ENCODE assay signal across 19 cellular contexts in the genomic region with DNA sequence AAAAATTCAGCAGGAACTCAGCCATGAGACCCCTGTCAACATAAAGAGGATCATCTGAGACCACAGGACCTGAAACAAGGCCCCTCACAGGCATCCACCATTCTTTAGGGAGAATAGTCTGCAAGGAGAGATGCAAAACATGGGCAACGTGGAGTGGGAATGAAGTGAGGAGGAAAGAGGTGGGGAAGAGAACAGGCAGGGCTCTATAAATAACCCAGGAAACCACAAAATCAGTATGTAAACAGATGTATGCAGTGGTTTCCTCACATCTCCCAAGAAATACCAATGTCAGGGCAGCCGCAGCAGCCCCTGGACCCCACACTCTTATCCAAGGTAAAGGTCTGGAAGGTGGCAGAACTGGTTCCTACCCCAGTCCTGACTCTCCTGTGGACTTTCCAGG.
DNase-seq lines count a peak whose midpoint lies in the region; ATAC-seq, FAIRE-seq and TF ChIP-seq lines count a peak whose summit lies in the region.
"Had no signal": no experiment of that assay in that cellular context is flagged by ENCODE, and none has a peak within 500 bp of the region (broad histone marks: within the 10 kb centered on the region; RNA-seq: fewer than 3 reads in every experiment).

No MANE protein-coding gene starts in this region.

- no peak overlapping the region for H2BK15ac ChIP-seq in IMR-90 (ENCODE audit: low read depth, low read length)

- no peak overlapping the region for H3K4me3 Mint-ChIP-seq in astrocyte (ENCODE audit: unreplicated experiment)
- H3K4me3 Mint-ChIP-seq: CD4-positive, CD25-positive, alpha-beta regulatory T cell had no signal

- no CpG with 5 or more reads among the region's 2 CpGs for WGBS in IMR-90 (ENCODE audit: extremely low coverage in 2 of 2, insufficient read length in 1 of 2), 2 experiments

- H3K4me3 ChIP-seq in IMR-90 (ENCODE audit: insufficient read depth, low read depth, low read length) = no peak overlapping the region
- H3K4me3 ChIP-seq in astrocyte (ENCODE audit: insufficient read depth, low read depth, low read length) = no peak overlapping the region
- H3K4me3 ChIP-seq: A549 had no signal

- no peak for TF ChIP-seq POLR2A in IMR-90 (IDR thresholded peaks at IDR 0.05; ENCODE audit: low read depth, low read length)

- H3K9me3 ChIP-seq in IMR-90 (ENCODE audit: control insufficient read depth, insufficient read depth, low read length) (no peaks in the 10 kb centered on the region), astrocyte (ENCODE audit: insufficient read depth, low read depth, low read length) (no peaks in the 10 kb centered on the region)
- H3K9me3 ChIP-seq: A549 had no signal

- H3K36me3 ChIP-seq in IMR-90 (ENCODE audit: control insufficient read depth, insufficient read depth, low read length) = no peaks in the 10 kb centered on the region
- no peaks in the 10 kb centered on the region for H3K36me3 ChIP-seq in astrocyte (ENCODE audit: insufficient read depth, low read length)

- H2BK20ac ChIP-seq in IMR-90 (ENCODE audit: low read depth, low read length) = peak overlapping the region; percentile 42

- no peaks in the 10 kb centered on the region for H3K79me1 ChIP-seq in IMR-90 (ENCODE audit: low read depth in 1 of 2, low read length in 2 of 2)

- H2BK120ac ChIP-seq in IMR-90 (ENCODE audit: low read depth, low read length) = no peak overlapping the region

- TF ChIP-seq CTCF in IMR-90 (conservative IDR thresholded peaks at IDR 0.05; ENCODE audit: low read depth, low read length) (no peak), astrocyte (IDR thresholded peaks at IDR 0.05; ENCODE audit: insufficient read depth, low read depth, low read length) (no peak)

- H3K4me1 Mint-ChIP-seq in astrocyte (ENCODE audit: low read depth, unreplicated experiment) = peaks cover 8% of the 10 kb centered on the region
- H3K4me1 Mint-ChIP-seq: CD4-positive, CD25-positive, alpha-beta regulatory T cell had no signal

- in situ Hi-C loops in IMR-90 (cut with MboI; ENCODE audit: low sequenced_read_pairs) = no loop called here

- no peak overlapping the region for H3K27ac Mint-ChIP-seq in astrocyte (ENCODE audit: unreplicated experiment)
- H3K27ac Mint-ChIP-seq: CD4-positive, CD25-positive, alpha-beta regulatory T cell had no signal

- intact Hi-C loops in IMR-90 (cut with micrococcal nuclease) (no loop called here), head of caudate nucleus (cut with DNase I) (no loop called here)

- H2AFZ ChIP-seq in IMR-90 (replicated peaks; ENCODE audit: low read length, poor library complexity) (no peak overlapping the region), astrocyte (ENCODE audit: low read depth, low read length) (no peak overlapping the region)

- peaks cover 2% of the 10 kb centered on the region; the same call in 1 of the 2 replicates for H3K27me3 ChIP-seq in IMR-90 (ENCODE audit: control insufficient read depth, insufficient read depth, low read length)
- no peaks in the 10 kb centered on the region for H3K27me3 ChIP-seq in astrocyte (ENCODE audit: insufficient read depth, low read length)

- peaks cover 7% of the 10 kb centered on the region for H3K9me3 Mint-ChIP-seq in astrocyte (ENCODE audit: unreplicated experiment)

- H3K4me2 ChIP-seq in IMR-90 (ENCODE audit: low read depth, low read length) (no peak overlapping the region), astrocyte (ENCODE audit: low read length) (no peak overlapping the region)
- H3K4me2 ChIP-seq: A549 had no signal

- ATAC-seq in IMR-90 (ENCODE audit: low read depth) = no peak
- ATAC-seq: A549, HCT116 had no signal

- H3K27me3 Mint-ChIP-seq in astrocyte (ENCODE audit: low read depth, unreplicated experiment) = peaks cover 28% of the 10 kb centered on the region

- no peak overlapping the region for H4K5ac ChIP-seq in IMR-90 (ENCODE audit: low read depth, low read length)

- H3K4ac ChIP-seq in IMR-90 (ENCODE audit: low read depth, low read length) = no peak overlapping the region

- H3K9ac ChIP-seq in IMR-90 (ENCODE audit: low read depth, low read length) = no peak overlapping the region
- H3K9ac ChIP-seq in astrocyte (ENCODE audit: low read length) = no peak overlapping the region

- FAIRE-seq in astrocyte (lab: Jason Lieb, UNC) = no peak
- FAIRE-seq: A549, G401.6, GM12891, GM19239, H54 had no signal

- H3K27ac ChIP-seq in IMR-90 (ENCODE audit: insufficient read depth, low read length) (no peak overlapping the region), astrocyte (ENCODE audit: low read depth, low read length) (no peak overlapping the region)
- H3K27ac ChIP-seq: A549 had no signal

- H3K56ac ChIP-seq in IMR-90 (ENCODE audit: extremely low read depth, insufficient read depth, low read length) = no peak overlapping the region

- H3K4me1 ChIP-seq in IMR-90 (ENCODE audit: control insufficient read depth, insufficient read depth, low read length) = peaks cover 4% of the 10 kb centered on the region; the same call in 1 of the 2 replicates
- H3K4me1 ChIP-seq in astrocyte (ENCODE audit: insufficient read depth, low read length) = peaks cover 5% of the 10 kb centered on the region
- H3K4me1 ChIP-seq: A549 had no signal

- H3K23ac ChIP-seq in IMR-90 (ENCODE audit: low read depth, low read length) = no peak overlapping the region

- DNase-seq in IMR-90 (no peak), astrocyte (ENCODE audit: low read depth) (peak; percentile 29), fibroblast of peridontal ligament (ENCODE audit: extremely low read depth) (peak; percentile 34), middle frontal gyrus (ENCODE audit: extremely low spot score, low spot score) (no peak), OCI-M1 (lab: John Stamatoyannopoulos, UW) (no peak), NOMO-1 treated with dmso at 0.1 percent for 144 hours (lab: John Stamatoyannopoulos, UW; ENCODE audit: unreplicated experiment) (no peak), head of caudate nucleus (no peak)
- DNase-seq: Calu3; CD4-positive, CD25-positive, alpha-beta regulatory T cell; DMS 273 treated with DMSO at 0.1 percent for 48 hours; DMS79; EL; KG1 had no signal

- H3K14ac ChIP-seq in IMR-90 (replicated peaks; ENCODE audit: low read depth, low read length) = 0 out of 2 replicates have a peak overlapping the region, but pooled peaks have one; percentile 8

- H4K8ac ChIP-seq in IMR-90 (ENCODE audit: low read depth in 2 of 2, low read length in 2 of 2) = no peak overlapping the region

- peaks cover 3% of the 10 kb centered on the region; the same call in 1 of the 2 replicates for H3K9me1 ChIP-seq in IMR-90 (ENCODE audit: insufficient read depth, low read length)

- TF ChIP-seq RAD21 in IMR-90 (IDR thresholded peaks at IDR 0.05; ENCODE audit: low read length) = no peak

- peak overlapping the region; percentile 23 for H2AK9ac ChIP-seq in IMR-90 (replicated peaks; ENCODE audit: low read depth, low read length, poor library complexity)

- H3K79me2 ChIP-seq in astrocyte (ENCODE audit: insufficient read depth, low read length) = no peaks in the 10 kb centered on the region

- no peak overlapping the region for H3K18ac ChIP-seq in IMR-90 (ENCODE audit: low read depth, low read length)

- H4K20me1 ChIP-seq in IMR-90 (ENCODE audit: insufficient read depth, low read length) (no peaks in the 10 kb centered on the region), astrocyte (ENCODE audit: insufficient read depth, low read length) (no peaks in the 10 kb centered on the region)

- BruUV-seq in IMR-90 (replicated peaks; lab: Mats Ljungman, UMichigan) = no TSS peak

- dilution Hi-C loops in IMR-90 (cut with HindIII; ENCODE audit: low sequenced_read_pairs, unreplicated experiment) = no loop called here

- H3K36me3 Mint-ChIP-seq in astrocyte (ENCODE audit: low read depth, unreplicated experiment) = no peaks in the 10 kb centered on the region
- H3K36me3 Mint-ChIP-seq: CD4-positive, CD25-positive, alpha-beta regulatory T cell had no signal

- H2BK5ac ChIP-seq in IMR-90 (ENCODE audit: low read depth, low read length, poor library complexity, severe bottlenecking) = no peak overlapping the region

- CTCF ChIA-PET in IMR-90 (lab: Yijun Ruan, JAX) = no interaction called here

- POLR2A ChIA-PET in IMR-90 (lab: Charles Lee; ENCODE audit: unreplicated experiment) = no interaction called here

- no peak overlapping the region for H4K91ac ChIP-seq in IMR-90 (ENCODE audit: insufficient read depth, low read depth, low read length)

- H2AK5ac ChIP-seq in IMR-90 (ENCODE audit: low read depth, low read length) = no peak overlapping the region; the same call in 1 of the 2 replicates

TF ChIP-seq in IMR-90, 13 proteins besides CTCF, POLR2A, EP300 and RAD21 (continues in another document):
- TF ChIP-seq MAZ (IDR thresholded peaks at IDR 0.05; ENCODE audit: borderline replicate concordance, low read depth, low read length) (no peak), CEBPB (IDR thresholded peaks at IDR 0.05; ENCODE audit: low read depth, low read length) (no peak), BHLHE40 (IDR thresholded peaks at IDR 0.05; ENCODE audit: low read depth, low read length) (no peak), MAFK (IDR thresholded peaks at IDR 0.05; ENCODE audit: low read depth, low read length) (no peak), FOS (IDR thresholded peaks at IDR 0.05; ENCODE audit: low read depth, low read length) (no peak), MXI1 (IDR thresholded peaks at IDR 0.05; ENCODE audit: borderline replicate concordance, low read depth, low read length) (no peak), SMC3 (IDR thresholded peaks at IDR 0.05; ENCODE audit: low read depth, low read length) (no peak), CHD1 (IDR thresholded peaks at IDR 0.05; ENCODE audit: low read depth, low read length) (no peak), RCOR1 (IDR thresholded peaks at IDR 0.05; ENCODE audit: insufficient replicate concordance, low read length) (no peak), NFE2L2 (IDR thresholded peaks at IDR 0.05; ENCODE audit: low read depth, low read length) (no peak), RFX5 (IDR thresholded peaks at IDR 0.05; ENCODE audit: low read depth, low read length) (no peak)
- TF ChIP-seq, protein P1, sequence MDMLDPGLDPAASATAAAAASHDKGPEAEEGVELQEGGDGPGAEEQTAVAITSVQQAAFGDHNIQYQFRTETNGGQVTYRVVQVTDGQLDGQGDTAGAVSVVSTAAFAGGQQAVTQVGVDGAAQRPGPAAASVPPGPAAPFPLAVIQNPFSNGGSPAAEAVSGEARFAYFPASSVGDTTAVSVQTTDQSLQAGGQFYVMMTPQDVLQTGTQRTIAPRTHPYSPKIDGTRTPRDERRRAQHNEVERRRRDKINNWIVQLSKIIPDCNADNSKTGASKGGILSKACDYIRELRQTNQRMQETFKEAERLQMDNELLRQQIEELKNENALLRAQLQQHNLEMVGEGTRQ (IDR thresholded peaks at IDR 0.05; ENCODE audit: low read depth, low read length) = no peak

Comparison
In these comparisons a context has a peak if more than half of its experiments do, and no peak if none do; other contexts are left out.
1. DNase-seq: peak in astrocyte (single experiment) and fibroblast of peridontal ligament (single experiment); none in IMR-90 (single experiment), middle frontal gyrus (single experiment), OCI-M1 (single experiment), NOMO-1 treated with dmso at 0.1 percent for 144 hours (single experiment) and head of caudate nucleus (0 of 42).